1 cellular context compared by ENCODE assay signal in genomic region chr19:14375582-14376291, GRCh38.
TF ChIP-seq lines count a peak whose summit lies in the region.

No MANE protein-coding gene starts in this region.

TF ChIP-seq in HepG2, 621 proteins besides CTCF, POLR2A, EP300 and RAD21:
- no peak for TF ChIP-seq NAIF1 (CRISPR knock-in tag; IDR thresholded peaks at IDR 0.05; ENCODE audit: borderline replicate concordance)
- no peak for TF ChIP-seq ZC3H4 (CRISPR knock-in tag; IDR thresholded peaks at IDR 0.05; ENCODE audit: borderline replicate concordance)
- no peak for TF ChIP-seq ZNF713 (CRISPR knock-in tag; IDR thresholded peaks at IDR 0.05)
- no peak for TF ChIP-seq SNRNP70 (IDR thresholded peaks at IDR 0.05; ENCODE audit: low read depth, low read length)
- no peak for TF ChIP-seq POGK (CRISPR knock-in tag; conservative IDR thresholded peaks at IDR 0.05)
- no peak for TF ChIP-seq ZNF720 (CRISPR knock-in tag; IDR thresholded peaks at IDR 0.05)
- no peak for TF ChIP-seq ZNF841 (CRISPR knock-in tag; IDR thresholded peaks at IDR 0.05; ENCODE audit: borderline replicate concordance)
- no peak for TF ChIP-seq SMAD1 (CRISPR knock-in tag; IDR thresholded peaks at IDR 0.05; ENCODE audit: borderline replicate concordance, low read depth)
- no peak for TF ChIP-seq AGO2 (optimal IDR thresholded peaks at IDR 0.05; ENCODE audit: low read depth, low read length)
- no peak for TF ChIP-seq ZNF746 (CRISPR knock-in tag; IDR thresholded peaks at IDR 0.05)
- no peak for TF ChIP-seq NR2F2 (IDR thresholded peaks at IDR 0.05; ENCODE audit: borderline replicate concordance, low read depth)
- no peak for TF ChIP-seq HOXA7 (CRISPR knock-in tag; IDR thresholded peaks at IDR 0.05)
- TF ChIP-seq ZNF770 (CRISPR knock-in tag; IDR thresholded peaks at IDR 0.05) = no peak
- TF ChIP-seq GATA4 (IDR thresholded peaks at IDR 0.05; ENCODE audit: borderline replicate concordance, low read depth) = no peak
- no peak for TF ChIP-seq TOE1 (CRISPR knock-in tag; IDR thresholded peaks at IDR 0.05)
- no peak for TF ChIP-seq ZBTB46 (CRISPR knock-in tag; IDR thresholded peaks at IDR 0.05; ENCODE audit: borderline replicate concordance)
